Comparison of ENCODE assay signal across 21 cellular contexts in genomic region chr19:19816679-19817078, GRCh38. TPM values are rescaled to one million over a fixed set of nuclear protein-coding genes. Genes with fewer than 3 reads are reported as not detected.
DNase-seq lines count a peak whose midpoint lies in the region; ATAC-seq and TF ChIP-seq lines count a peak whose summit lies in the region.
"Had no signal": no experiment of that assay in that cellular context is flagged by ENCODE, and none has a peak within 500 bp of the region (broad histone marks: within the 10 kb centered on the region; RNA-seq: fewer than 3 reads in every experiment).

No MANE protein-coding gene starts in this region.

- no peaks in the 10 kb centered on the region for H3K36me3 ChIP-seq in right atrium auricular region
- H3K36me3 ChIP-seq in mesendoderm (ENCODE audit: control insufficient read depth, insufficient read depth, low read length): peaks cover 1% of the 10 kb centered on the region
- H3K36me3 ChIP-seq in aorta (ENCODE audit: control insufficient read depth in 1 of 2, insufficient read depth in 2 of 2, low read length in 1 of 2): no peaks in the 10 kb centered on the region

- H3K27me3 ChIP-seq in right atrium auricular region (no peaks in the 10 kb centered on the region), mesendoderm (ENCODE audit: insufficient read depth, low read length, poor library complexity) (no peaks in the 10 kb centered on the region), aorta (ENCODE audit: control insufficient read depth in 1 of 2, insufficient read depth in 2 of 2, low read length in 1 of 2) (no peaks in the 10 kb centered on the region)
- H3K27me3 ChIP-seq: esophagus squamous epithelium, transverse colon had no signal

- H3K27ac Mint-ChIP-seq in activated T-helper 17 cell treated with anti-CD3 and anti-CD28 coated beads, Interleukin-2, amount 50 U/mL, for 72 hours: peak overlapping the region; percentile 85
- H3K27ac Mint-ChIP-seq: mesothelial cell of epicardium had no signal

- peak; percentile 72 for DNase-seq in Right ventricle myocardium superior
- no peak for DNase-seq in right atrium auricular region (ENCODE audit: low spot score)
- DNase-seq in mesendoderm: peak; percentile 17
- DNase-seq in aorta: peak; percentile 55 to 78
- no peak for DNase-seq in nucleus accumbens (lab: John Stamatoyannopoulos, UW)
- DNase-seq in ACHN: no peak
- DNase-seq: amygdala, EL, esophagus squamous epithelium, KG1, left colon, MV-4-11, NCI-H187, NCI-H2227 treated with DMSO at 0.1 percent for 48 hours, NCI-H82, PC-9, transverse colon had no signal

- no peak overlapping the region for H2BK120ac ChIP-seq in mesendoderm (ENCODE audit: low read depth, low read length)

- peaks cover 9% of the 10 kb centered on the region for H3K79me1 ChIP-seq in mesendoderm (ENCODE audit: low read length)

- H3K36me3 Mint-ChIP-seq in activated T-helper 17 cell treated with anti-CD3 and anti-CD28 coated beads, Interleukin-2, amount 50 U/mL, for 72 hours (ENCODE audit: low read depth): peaks cover 93% of the 10 kb centered on the region

- H3K4me1 Mint-ChIP-seq in activated T-helper 17 cell treated with anti-CD3 and anti-CD28 coated beads, Interleukin-2, amount 50 U/mL, for 72 hours: peaks cover 23% of the 10 kb centered on the region
- H3K4me1 Mint-ChIP-seq: mesothelial cell of epicardium, neural crest cell had no signal

- H4K5ac ChIP-seq in mesendoderm (ENCODE audit: low read length): no peak overlapping the region

- no peak overlapping the region for H3K23ac ChIP-seq in mesendoderm (ENCODE audit: low read length)

- no peak overlapping the region for H3K4ac ChIP-seq in mesendoderm (ENCODE audit: low read depth, low read length)

- intact Hi-C loops in Right ventricle myocardium superior (cut with DNase I) (no loop called here), aorta (cut with DNase I) (no loop called here)

- no peak overlapping the region for H2BK5ac ChIP-seq in mesendoderm (ENCODE audit: low read length)

- H3K9me3 Mint-ChIP-seq in activated T-helper 17 cell treated with anti-CD3 and anti-CD28 coated beads, Interleukin-2, amount 50 U/mL, for 72 hours: peaks cover 4% of the 10 kb centered on the region

- H3K18ac ChIP-seq in mesendoderm (ENCODE audit: low read length): no peak overlapping the region

- ATAC-seq in Right ventricle myocardium superior (ENCODE audit: poor library complexity) (peak; percentile 28), aorta (ENCODE audit: low FRiP score) (peak; percentile 66), GM19035 (IDR thresholded peaks at IDR 0.05; ENCODE audit: unreplicated experiment) (no peak)
- no peak for ATAC-seq in activated T-helper 17 cell treated with anti-CD3 and anti-CD28 coated beads, Interleukin-2, amount 50 U/mL, for 72 hours (replicated peaks)
- ATAC-seq: left colon had no signal

- H3K4me1 ChIP-seq in right atrium auricular region: peaks cover 0 to 22% of the 10 kb centered on the region in 2 donors
- H3K4me1 ChIP-seq in mesendoderm (ENCODE audit: control insufficient read depth, low read depth, low read length): no peaks in the 10 kb centered on the region
- H3K4me1 ChIP-seq in aorta (ENCODE audit: control insufficient read depth in 1 of 2, insufficient read depth in 2 of 2, low read length in 2 of 2): no peaks in the 10 kb centered on the region

- no peak for TF ChIP-seq CTCF in right atrium auricular region (IDR thresholded peaks at IDR 0.05)

- no peak overlapping the region for H3K4me3 ChIP-seq in right atrium auricular region
- H3K4me3 ChIP-seq in mesendoderm (ENCODE audit: low read length): no peak overlapping the region
- H3K4me3 ChIP-seq in aorta (ENCODE audit: low read length in 2 of 2): no peak overlapping the region
- H3K4me3 ChIP-seq: esophagus squamous epithelium, PC-9, transverse colon had no signal

- no peak overlapping the region for H3K9ac ChIP-seq in mesendoderm (ENCODE audit: low read length)

- in situ Hi-C loops in ACHN (cut with HindIII; ENCODE audit: low pct_ligation_motif_present, low pct_unique_long_range_greater_than_20kb, low sequenced_read_pairs): no loop called here

- H3K79me2 ChIP-seq in mesendoderm (ENCODE audit: control insufficient read depth, insufficient read depth, low read length): peaks cover 19% of the 10 kb centered on the region

- no peak overlapping the region for H2AK5ac ChIP-seq in mesendoderm (ENCODE audit: low read length)

- no peak overlapping the region for H2BK15ac ChIP-seq in mesendoderm (replicated peaks; ENCODE audit: low read depth)

- no CpG with 5 or more reads among the region's 9 CpGs for WGBS in mesendoderm (ENCODE audit: extremely low coverage, insufficient coverage, low lambda C conversion rate)
- WGBS in aorta, 2 donors: 8% methylated on average over 9 of the region's 9 CpGs

- H3K27me3 Mint-ChIP-seq in activated T-helper 17 cell treated with anti-CD3 and anti-CD28 coated beads, Interleukin-2, amount 50 U/mL, for 72 hours: no peaks in the 10 kb centered on the region

- H3K4me2 ChIP-seq in mesendoderm (ENCODE audit: low read length): no peak overlapping the region
- H3K4me2 ChIP-seq: PC-9 had no signal

- no peak overlapping the region for H3K27ac ChIP-seq in right atrium auricular region
- no peak overlapping the region for H3K27ac ChIP-seq in mesendoderm (ENCODE audit: low read depth, low read length)
- H3K27ac ChIP-seq in aorta (ENCODE audit: low read depth in 1 of 2, low read length in 2 of 2): no peak overlapping the region
- H3K27ac ChIP-seq: esophagus squamous epithelium, PC-9 had no signal

- no peak overlapping the region for H3K56ac ChIP-seq in mesendoderm (ENCODE audit: low read length)

- H3K9me3 ChIP-seq in right atrium auricular region (no peaks in the 10 kb centered on the region), aorta (ENCODE audit: control insufficient read depth, low read length) (peaks cover 2% of the 10 kb centered on the region)

- no peak overlapping the region for H4K8ac ChIP-seq in mesendoderm (ENCODE audit: low read depth, low read length)

- peak overlapping the region; percentile 96 for H3K4me3 Mint-ChIP-seq in activated T-helper 17 cell treated with anti-CD3 and anti-CD28 coated beads, Interleukin-2, amount 50 U/mL, for 72 hours
- H3K4me3 Mint-ChIP-seq: mesothelial cell of epicardium, neural crest cell had no signal

RNA-seq across cellular contexts. Expression of gene ZNF506, which starts 4.9 kb away (rescaled TPM):
- total RNA-seq in Right ventricle myocardium superior (8.1 TPM), right atrium auricular region (10 to 100 TPM; 14.2 to 18.2 TPM), aorta (10 to 100 TPM; 28.8 to 37.7 TPM)
- total RNA-seq in activated T-helper 17 cell treated with anti-CD3 and anti-CD28 coated beads, Interleukin-2, amount 50 U/mL, for 72 hours: 10 to 100 TPM; 16.1 to 58.1 TPM
- polyA plus RNA-seq in mesendoderm (2013, experiment 1 of 2): 9.6 TPM
- 9.0 TPM for polyA plus RNA-seq in mesendoderm (2013, experiment 2 of 2)
- 1 to 10 TPM; 4.1 to 7.8 TPM for polyA plus RNA-seq in aorta

RNA-seq across cellular contexts. Expression of gene ZNF253, which starts 49.0 kb away (rescaled TPM):
- total RNA-seq in Right ventricle myocardium superior: 6.6 TPM
- total RNA-seq in right atrium auricular region: 1 to 10 TPM; 5.0 to 6.6 TPM
- total RNA-seq in activated T-helper 17 cell treated with anti-CD3 and anti-CD28 coated beads, Interleukin-2, amount 50 U/mL, for 72 hours: 10 to 100 TPM; 15.7 to 17.9 TPM
- 33.6 TPM for polyA plus RNA-seq in mesendoderm (2013, experiment 1 of 2)
- polyA plus RNA-seq in mesendoderm (2013, experiment 2 of 2): 33.9 TPM
- total RNA-seq in aorta: 10 to 100 TPM in 1 of 2 donors, 1 to 10 TPM in 1; 5.4 to 12.6 TPM
- polyA plus RNA-seq in aorta: 1 to 10 TPM; 2.8 to 4.0 TPM

Comparison
In these comparisons a context has a peak if more than half of its experiments do, and no peak if none do; other contexts are left out.
1. DNase-seq: peak in Right ventricle myocardium superior (single experiment), mesendoderm (single experiment) and aorta (2 of 2); none in right atrium auricular region (single experiment), nucleus accumbens (0 of 56) and ACHN (single experiment).
2. ATAC-seq: peak in Right ventricle myocardium superior (single experiment) and aorta (single experiment); none in activated T-helper 17 cell treated with anti-CD3 and anti-CD28 coated beads, Interleukin-2, amount 50 U/mL, for 72 hours (single experiment) and GM19035 (single experiment).